In the genomic region with DNA sequence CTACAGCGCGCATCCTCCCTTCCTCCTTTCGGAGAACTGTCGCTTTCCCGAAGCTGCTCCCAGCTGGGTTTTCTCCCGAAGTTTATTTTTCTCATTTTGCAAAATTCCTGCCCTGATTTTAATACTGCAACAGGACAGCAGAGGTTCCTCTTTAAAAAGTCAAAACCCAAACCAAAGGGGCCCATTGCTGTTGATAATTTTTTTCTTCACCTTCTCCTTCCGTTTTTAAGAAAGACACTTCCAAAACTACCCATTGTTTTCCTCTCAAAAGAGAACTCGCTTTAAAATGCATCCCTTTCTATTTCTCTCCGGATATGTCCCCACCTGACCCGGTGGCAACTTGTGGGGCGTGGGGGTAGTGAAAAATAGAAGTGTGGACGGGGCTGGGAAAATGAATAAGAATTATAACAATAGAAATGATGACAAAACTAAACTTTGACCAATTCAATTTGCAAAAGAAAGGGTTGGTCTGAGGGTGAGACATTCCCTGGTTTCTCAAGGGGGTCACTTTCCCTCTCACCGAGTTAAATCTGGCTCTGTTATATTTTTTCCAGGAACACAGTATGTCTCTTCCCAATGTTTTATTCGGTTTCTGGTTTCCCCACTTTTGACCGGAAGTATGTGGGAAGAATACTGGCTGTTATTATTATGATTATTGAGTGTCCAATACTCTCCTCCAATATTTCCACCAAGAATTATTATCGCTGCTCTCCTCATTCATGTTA, we compare ENCODE assay signal across 14 cellular contexts. TPM values are rescaled to one million over a fixed set of nuclear protein-coding genes. Genes with fewer than 3 reads are reported as not detected.
DNase-seq lines count a peak whose midpoint lies in the region; ATAC-seq, FAIRE-seq and TF ChIP-seq lines count a peak whose summit lies in the region.
"Had no signal": no experiment of that assay in that cellular context is flagged by ENCODE, and none has a peak within 500 bp of the region (broad histone marks: within the 10 kb centered on the region; RNA-seq: fewer than 3 reads in every experiment).

No MANE protein-coding gene starts in this region.

- no peak for DNase-seq in stimulated activated naive CD8-positive, alpha-beta T cell treated with anti-CD3 and anti-CD28 coated beads, Interleukin-15, Interleukin-2, amounts not matched to agents 100 U/mL and 50 U/mL, for 24 hours
- DNase-seq in endodermal cell (peak; percentile 51), naive B cell (no peak), NOMO-1 (lab: John Stamatoyannopoulos, UW; ENCODE audit: unreplicated experiment in 2 of 2) (no peak), H54 (ENCODE audit: insufficient read length, low spot score) (no peak)
- DNase-seq: CD8-positive, alpha-beta T cell; T1000 had no signal

- peaks cover 89% of the 10 kb centered on the region for H3K27me3 Mint-ChIP-seq in stimulated activated naive CD8-positive, alpha-beta T cell treated with anti-CD3 and anti-CD28 coated beads, Interleukin-15, Interleukin-2, amounts not matched to agents 100 ng/mL and 50 ng/mL, for 24 hours
- peaks cover 100% of the 10 kb centered on the region for H3K27me3 Mint-ChIP-seq in endodermal cell (ENCODE audit: insufficient read depth)
- peaks cover 72 to 95% (median 92%) of the 10 kb centered on the region in 3 donors for H3K27me3 Mint-ChIP-seq in naive B cell

- H3K27me3 ChIP-seq in endodermal cell (ENCODE audit: control insufficient read depth, insufficient read depth, low read length, poor library complexity, severe bottlenecking): peaks cover 100% of the 10 kb centered on the region

- no peak for TF ChIP-seq CTCF in endodermal cell (conservative IDR thresholded peaks at IDR 0.05)

- H3K36me3 ChIP-seq in endodermal cell (ENCODE audit: control insufficient read depth, insufficient read depth, low read length): no peaks in the 10 kb centered on the region
- H3K36me3 ChIP-seq: neutrophil had no signal

- peaks cover 5% of the 10 kb centered on the region for H3K36me3 Mint-ChIP-seq in stimulated activated naive CD8-positive, alpha-beta T cell treated with anti-CD3 and anti-CD28 coated beads, Interleukin-15, Interleukin-2, amounts not matched to agents 100 ng/mL and 50 ng/mL, for 24 hours (ENCODE audit: low read depth)
- H3K36me3 Mint-ChIP-seq in endodermal cell (ENCODE audit: low read depth) (no peaks in the 10 kb centered on the region), naive B cell (peaks cover 0 to 15% of the 10 kb centered on the region in 2 donors)
- H3K36me3 Mint-ChIP-seq: CD8-positive, alpha-beta T cell had no signal

- peaks cover 15% of the 10 kb centered on the region for H3K4me1 Mint-ChIP-seq in stimulated activated naive CD8-positive, alpha-beta T cell treated with anti-CD3 and anti-CD28 coated beads, Interleukin-15, Interleukin-2, amounts not matched to agents 100 ng/mL and 50 ng/mL, for 24 hours (ENCODE audit: low read depth)
- H3K4me1 Mint-ChIP-seq in endodermal cell (peaks cover 21% of the 10 kb centered on the region), naive B cell (peaks cover 2 to 19% (median 8%) of the 10 kb centered on the region in 3 donors)

- H3K27ac ChIP-seq in endodermal cell (ENCODE audit: low read depth, low read length): no peak overlapping the region
- H3K27ac ChIP-seq: epithelial cell of prostate, HL-60, neutrophil had no signal

- no peak for TF ChIP-seq POLR2A in H54 (IDR thresholded peaks at IDR 0.05; ENCODE audit: low read depth, low read length)

- no peaks in the 10 kb centered on the region for H3K9me3 Mint-ChIP-seq in stimulated activated naive CD8-positive, alpha-beta T cell treated with anti-CD3 and anti-CD28 coated beads, Interleukin-15, Interleukin-2, amounts not matched to agents 100 ng/mL and 50 ng/mL, for 24 hours
- H3K9me3 Mint-ChIP-seq in endodermal cell (no peaks in the 10 kb centered on the region), naive B cell (peaks cover 0 to 5% (median 2%) of the 10 kb centered on the region in 7 donors)
- H3K9me3 Mint-ChIP-seq: CD8-positive, alpha-beta T cell had no signal

- no peaks in the 10 kb centered on the region for H3K9me3 ChIP-seq in endodermal cell (ENCODE audit: control insufficient read depth, low read length)
- H3K9me3 ChIP-seq: neutrophil had no signal

- H3K4me3 Mint-ChIP-seq in stimulated activated naive CD8-positive, alpha-beta T cell treated with anti-CD3 and anti-CD28 coated beads, Interleukin-15, Interleukin-2, amounts not matched to agents 100 ng/mL and 50 ng/mL, for 24 hours: peak overlapping the region; percentile 2
- H3K4me3 Mint-ChIP-seq in endodermal cell (peak overlapping the region; percentile 39), naive B cell (peak overlapping the region in 7 of 8 donors; percentile 32 to 80 (median 52))
- H3K4me3 Mint-ChIP-seq: CD8-positive, alpha-beta T cell had no signal

- WGBS in endodermal cell (ENCODE audit: insufficient coverage in 1 of 2, insufficient read length in 1 of 2), 2 experiments: 2 to 3% methylated on average over 8 to 11 of the region's 16 CpGs

- H3K4me3 ChIP-seq in endodermal cell (ENCODE audit: low read length): no peak overlapping the region

- H3K4me1 ChIP-seq in endodermal cell (ENCODE audit: control insufficient read depth, insufficient read depth, low read length): no peaks in the 10 kb centered on the region

- H3K9ac ChIP-seq in endodermal cell (ENCODE audit: extremely low read depth, low read length, poor library complexity, severe bottlenecking): no peak overlapping the region

- ATAC-seq in stimulated activated naive CD8-positive, alpha-beta T cell treated with anti-CD3 and anti-CD28 coated beads, Interleukin-15, Interleukin-2, amounts not matched to agents 100 U/mL and 50 U/mL, for 24 hours: no peak
- no peak for ATAC-seq in naive B cell (ENCODE audit: low read depth in 2 of 2)
- ATAC-seq in GM19463 (IDR thresholded peaks at IDR 0.05; ENCODE audit: unreplicated experiment): no peak
- ATAC-seq in HG03196 (IDR thresholded peaks at IDR 0.05; ENCODE audit: unreplicated experiment): no peak
- ATAC-seq: CD8-positive, alpha-beta T cell had no signal

- H3K27ac Mint-ChIP-seq in stimulated activated naive CD8-positive, alpha-beta T cell treated with anti-CD3 and anti-CD28 coated beads, Interleukin-15, Interleukin-2, amounts not matched to agents 100 ng/mL and 50 ng/mL, for 24 hours: no peak overlapping the region
- H3K27ac Mint-ChIP-seq in endodermal cell (no peak overlapping the region), naive B cell (peak overlapping the region in 2 of 6 donors; percentile 28 to 76)
- H3K27ac Mint-ChIP-seq: CD8-positive, alpha-beta T cell had no signal

- no peak for FAIRE-seq in H54 (lab: Jason Lieb, UNC)
- FAIRE-seq: islet of Langerhans had no signal

RNA-seq across cellular contexts. Expression of a gene that starts 4.0 kb away (rescaled TPM):
- total RNA-seq in endodermal cell: not detected
- 0.14 TPM for polyA plus RNA-seq in endodermal cell (2013, experiment 1 of 2)
- 0.17 TPM for polyA plus RNA-seq in endodermal cell (2013, experiment 2 of 2)
- not detected for polyA plus RNA-seq in naive B cell (ENCODE audit: low read depth in 6 of 6)
- total RNA-seq: CD8-positive, alpha-beta T cell had no signal

Comparison
In these comparisons a context has a peak if more than half of its experiments do, and no peak if none do; other contexts are left out.
1. H3K4me3 Mint-ChIP-seq: peak in every context shown above with its lines; median percentile 52 in naive B cell; 39 in endodermal cell; 2 in stimulated activated naive CD8-positive, alpha-beta T cell treated with anti-CD3 and anti-CD28 coated beads, Interleukin-15, Interleukin-2, amounts not matched to agents 100 ng/mL and 50 ng/mL, for 24 hours.